Comparison of ENCODE assay signal across 32 cellular contexts in the genomic region with DNA sequence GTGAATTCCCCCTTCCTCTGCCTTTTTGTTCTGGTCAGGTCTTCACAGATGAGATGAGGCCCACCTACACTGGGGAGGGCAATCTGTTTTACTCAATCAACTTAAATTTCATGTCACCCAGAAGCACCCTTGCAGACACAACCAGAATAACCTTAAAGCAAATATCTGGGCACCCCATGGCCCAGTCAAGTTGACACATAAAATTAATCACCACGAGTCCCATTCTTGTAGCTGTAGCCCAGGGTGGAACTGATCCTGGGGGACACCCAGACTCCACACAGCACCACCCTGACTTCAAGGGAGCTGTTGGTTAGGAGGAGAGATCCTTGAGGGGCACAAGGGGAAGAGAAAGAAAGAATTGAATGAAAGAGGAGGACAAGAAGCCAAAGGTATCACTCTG. TPM values are rescaled to one million over a fixed set of nuclear protein-coding genes. Genes with fewer than 3 reads are reported as not detected.
"Had no signal": no experiment of that assay in that cellular context is flagged by ENCODE, and none has a peak within 500 bp of the region (broad histone marks: within the 10 kb centered on the region; RNA-seq: fewer than 3 reads in every experiment).

No MANE protein-coding gene starts in this region.

- H3K4me3 ChIP-seq: ascending aorta had no signal

- ATAC-seq: activated CD8-positive, alpha-beta memory T cell treated with anti-CD3 and anti-CD28 coated beads, Interleukin-2, amount 10 ng/mL, durations not matched to agents 7 days and 5 days; activated CD8-positive, alpha-beta T cell treated with anti-CD3 and anti-CD28 coated beads, Interleukin-2, amount 10 ng/mL, durations not matched to agents 7 days and 5 days; activated naive CD8-positive, alpha-beta T cell treated with anti-CD3 and anti-CD28 coated beads, Interleukin-2, amount 50 U/mL, for 24 hours; T-cell; T-helper 17 cell had no signal

- H3K4me3 Mint-ChIP-seq: activated B cell treated with CpG ODN at 0.5 μM for 24 hours; activated CD4-positive, alpha-beta memory T cell treated with anti-CD3 and anti-CD28 coated beads, Interleukin-2, amount 10 ng/mL, durations not matched to agents 7 days and 5 days; activated CD4-positive, alpha-beta T cell treated with anti-CD3 and anti-CD28 coated beads, Interleukin-2, amount 10 ng/mL, durations not matched to agents 7 days and 5 days; activated CD8-positive, alpha-beta memory T cell treated with anti-CD3 and anti-CD28 coated beads, Interleukin-2, amount 10 ng/mL, durations not matched to agents 7 days and 5 days; activated CD8-positive, alpha-beta T cell treated with anti-CD3 and anti-CD28 coated beads, Interleukin-2, amount 10 ng/mL, durations not matched to agents 7 days and 5 days; activated naive CD4-positive, alpha-beta T cell treated with anti-CD3 and anti-CD28 coated beads, Interleukin-2, amount 10 ng/mL, durations not matched to agents 7 days and 5 days; activated naive CD4-positive, alpha-beta T cell treated with anti-CD3 and anti-CD28 coated beads, Interleukin-2, amount 50 U/mL, for 24 hours; activated naive CD8-positive, alpha-beta T cell; activated naive CD8-positive, alpha-beta T cell treated with anti-CD3 and anti-CD28 coated beads, Interleukin-2, amount 10 ng/mL, durations not matched to agents 7 days and 5 days; activated naive CD8-positive, alpha-beta T cell treated with anti-CD3 and anti-CD28 coated beads, Interleukin-2, amount 50 U/mL, for 24 hours; activated T-cell treated with anti-CD3 and anti-CD28 coated beads, Interleukin-2, amount 50 U/mL, for 24 hours; T-cell; T-helper 17 cell had no signal

- H3K27me3 Mint-ChIP-seq: activated CD4-positive, alpha-beta T cell treated with anti-CD3 and anti-CD28 coated beads, Interleukin-2, amount 10 ng/mL, durations not matched to agents 7 days and 5 days; brain had no signal

- H3K27ac ChIP-seq: ascending aorta had no signal

- H3K4me1 ChIP-seq: ascending aorta had no signal

- H3K27me3 ChIP-seq: ascending aorta had no signal

- H3K36me3 Mint-ChIP-seq: activated CD8-positive, alpha-beta memory T cell treated with anti-CD3 and anti-CD28 coated beads, Interleukin-2, amount 10 ng/mL, durations not matched to agents 7 days and 5 days; activated naive CD4-positive, alpha-beta T cell treated with anti-CD3 and anti-CD28 coated beads, Interleukin-2, amount 10 ng/mL, durations not matched to agents 7 days and 5 days; activated naive CD4-positive, alpha-beta T cell treated with anti-CD3 and anti-CD28 coated beads, Interleukin-2, amount 50 U/mL, for 24 hours; activated naive CD8-positive, alpha-beta T cell; activated naive CD8-positive, alpha-beta T cell treated with anti-CD3 and anti-CD28 coated beads, Interleukin-2, amount 10 ng/mL, durations not matched to agents 7 days and 5 days; brain; T-cell had no signal

- H3K27ac Mint-ChIP-seq: activated B cell treated with CpG ODN at 0.5 μM for 24 hours; activated CD4-positive, alpha-beta memory T cell treated with anti-CD3 and anti-CD28 coated beads, Interleukin-2, amount 10 ng/mL, durations not matched to agents 7 days and 5 days; activated CD4-positive, alpha-beta T cell treated with anti-CD3 and anti-CD28 coated beads, Interleukin-2, amount 10 ng/mL, durations not matched to agents 7 days and 5 days; activated CD8-positive, alpha-beta memory T cell treated with anti-CD3 and anti-CD28 coated beads, Interleukin-2, amount 10 ng/mL, durations not matched to agents 7 days and 5 days; activated CD8-positive, alpha-beta T cell treated with anti-CD3 and anti-CD28 coated beads, Interleukin-2, amount 10 ng/mL, durations not matched to agents 7 days and 5 days; activated naive CD4-positive, alpha-beta T cell treated with anti-CD3 and anti-CD28 coated beads, Interleukin-2, amount 10 ng/mL, durations not matched to agents 7 days and 5 days; activated naive CD4-positive, alpha-beta T cell treated with anti-CD3 and anti-CD28 coated beads, Interleukin-2, amount 50 U/mL, for 24 hours; activated naive CD8-positive, alpha-beta T cell; activated naive CD8-positive, alpha-beta T cell treated with anti-CD3 and anti-CD28 coated beads, Interleukin-2, amount 10 ng/mL, durations not matched to agents 7 days and 5 days; activated naive CD8-positive, alpha-beta T cell treated with anti-CD3 and anti-CD28 coated beads, Interleukin-2, amount 50 U/mL, for 24 hours; activated T-cell treated with anti-CD3 and anti-CD28 coated beads, Interleukin-2, amount 50 U/mL, for 24 hours; activated T-helper 2 cell treated with anti-CD3 and anti-CD28 coated beads, Interferon-gamma antibody, Interleukin-2, Interleukin-4, amounts not matched to agents 10 μg/mL and 5 μg/mL and 100 μg/mL, durations not matched to agents 14 hours and 24 hours and 36 hours; T-cell; T-helper 17 cell had no signal

- H3K9me3 ChIP-seq: ascending aorta had no signal

- H3K4me1 Mint-ChIP-seq: activated B cell treated with CpG ODN at 0.5 μM for 24 hours; activated CD4-positive, alpha-beta memory T cell treated with anti-CD3 and anti-CD28 coated beads, Interleukin-2, amount 10 ng/mL, durations not matched to agents 7 days and 5 days; activated CD8-positive, alpha-beta memory T cell treated with anti-CD3 and anti-CD28 coated beads, Interleukin-2, amount 10 ng/mL, durations not matched to agents 7 days and 5 days; activated naive CD4-positive, alpha-beta T cell treated with anti-CD3 and anti-CD28 coated beads, Interleukin-2, amount 10 ng/mL, durations not matched to agents 7 days and 5 days; activated naive CD4-positive, alpha-beta T cell treated with anti-CD3 and anti-CD28 coated beads, Interleukin-2, amount 50 U/mL, for 24 hours; activated naive CD8-positive, alpha-beta T cell treated with anti-CD3 and anti-CD28 coated beads, Interleukin-2, amount 50 U/mL, for 24 hours; T-cell; T-helper 17 cell had no signal

- H3K9me3 Mint-ChIP-seq: activated B cell treated with CpG ODN at 0.5 μM for 24 hours; activated CD4-positive, alpha-beta memory T cell treated with anti-CD3 and anti-CD28 coated beads, Interleukin-2, amount 10 ng/mL, durations not matched to agents 7 days and 5 days; activated CD4-positive, alpha-beta T cell treated with anti-CD3 and anti-CD28 coated beads, Interleukin-2, amount 10 ng/mL, durations not matched to agents 7 days and 5 days; activated naive CD4-positive, alpha-beta T cell treated with anti-CD3 and anti-CD28 coated beads, Interleukin-2, amount 10 ng/mL, durations not matched to agents 7 days and 5 days; activated naive CD4-positive, alpha-beta T cell treated with anti-CD3 and anti-CD28 coated beads, Interleukin-2, amount 50 U/mL, for 24 hours; activated naive CD8-positive, alpha-beta T cell treated with anti-CD3 and anti-CD28 coated beads, Interleukin-2, amount 10 ng/mL, durations not matched to agents 7 days and 5 days; activated naive CD8-positive, alpha-beta T cell treated with anti-CD3 and anti-CD28 coated beads, Interleukin-2, amount 50 U/mL, for 24 hours; activated T-cell treated with anti-CD3 and anti-CD28 coated beads, Interleukin-2, amount 50 U/mL, for 24 hours; activated T-helper 2 cell treated with anti-CD3 and anti-CD28 coated beads, Interferon-gamma antibody, Interleukin-2, Interleukin-4, amounts not matched to agents 10 μg/mL and 5 μg/mL and 100 μg/mL, durations not matched to agents 14 hours and 24 hours and 36 hours had no signal

- DNase-seq: activated B cell treated with CpG ODN at 0.5 μM for 24 hours; activated CD4-positive, alpha-beta memory T cell treated with anti-CD3 and anti-CD28 coated beads, Interleukin-2, amount 10 ng/mL, durations not matched to agents 7 days and 5 days; activated CD4-positive, alpha-beta T cell treated with anti-CD3 and anti-CD28 coated beads for 4 hours; activated CD4-positive, alpha-beta T cell treated with anti-CD3 and anti-CD28 coated beads, Interleukin-2, amount 10 ng/mL, durations not matched to agents 7 days and 5 days; activated CD4-positive, alpha-beta T cell treated with anti-CD3 and anti-CD28 coated beads, Interleukin-2, amount 50 U/mL, for 48 hours; activated CD4-positive, CD25-positive, alpha-beta regulatory T cell treated with anti-CD3 and anti-CD28 coated beads, Interleukin-2, amount 50 U/mL, for 72 hours; activated CD8-positive, alpha-beta memory T cell treated with anti-CD3 and anti-CD28 coated beads for 24 hours; activated CD8-positive, alpha-beta memory T cell treated with anti-CD3 and anti-CD28 coated beads, Interleukin-2, amount 10 ng/mL, durations not matched to agents 7 days and 5 days; activated CD8-positive, alpha-beta memory T cell treated with anti-CD3 and anti-CD28 coated beads, Interleukin-2, amount 50 U/mL, for 48 hours; activated CD8-positive, alpha-beta T cell treated with anti-CD3 and anti-CD28 coated beads, Interleukin-2, amount 10 ng/mL, durations not matched to agents 7 days and 5 days; activated effector memory CD4-positive, alpha-beta T cell treated with Interleukin-2 at 50 U/mL for 16 hours; activated gamma-delta T cell; activated naive CD4-positive, alpha-beta T cell treated with anti-CD3 and anti-CD28 coated beads, Interleukin-2, amount 10 ng/mL, durations not matched to agents 7 days and 5 days; activated naive CD4-positive, alpha-beta T cell treated with Interleukin-2 at 50 U/mL for 16 hours; activated naive CD8-positive, alpha-beta T cell treated with anti-CD3 and anti-CD28 coated beads, Interleukin-2, amount 10 ng/mL, durations not matched to agents 7 days and 5 days; activated naive CD8-positive, alpha-beta T cell treated with anti-CD3 and anti-CD28 coated beads, Interleukin-2, amount 50 U/mL, for 24 hours; activated T-cell treated with anti-CD3 and anti-CD28 coated beads, Interleukin-2, amount 50 U/mL, for 24 hours; activated T-cell treated with anti-CD3 and anti-CD28 coated beads, Interleukin-2, amount 50 U/mL, for 48 hours; amygdala; anterior cingulate cortex; central memory CD4-positive, alpha-beta T cell; T-cell; T-helper 17 cell; T-helper 9 cell had no signal

- H3K36me3 ChIP-seq: ascending aorta had no signal

RNA-seq across cellular contexts. Expression of gene CAPN9, which starts 23.1 kb away (rescaled TPM):
- total RNA-seq: activated B cell treated with CpG ODN at 0.5 μM for 24 hours; activated CD4-positive, alpha-beta memory T cell treated with anti-CD3 and anti-CD28 coated beads, Interleukin-2, amount 10 ng/mL, durations not matched to agents 7 days and 5 days; activated CD4-positive, alpha-beta T cell treated with anti-CD3 and anti-CD28 coated beads, Interleukin-2, amount 10 ng/mL, durations not matched to agents 7 days and 5 days; activated CD8-positive, alpha-beta memory T cell treated with anti-CD3 and anti-CD28 coated beads, Interleukin-2, amount 10 ng/mL, durations not matched to agents 7 days and 5 days; activated CD8-positive, alpha-beta T cell treated with anti-CD3 and anti-CD28 coated beads, Interleukin-2, amount 10 ng/mL, durations not matched to agents 7 days and 5 days; activated naive CD8-positive, alpha-beta T cell treated with anti-CD3 and anti-CD28 coated beads, Interleukin-2, amount 10 ng/mL, durations not matched to agents 7 days and 5 days; activated T-helper 2 cell treated with anti-CD3 and anti-CD28 coated beads, Interferon-gamma antibody, Interleukin-2, Interleukin-4, amounts not matched to agents 10 μg/mL and 5 μg/mL and 100 μg/mL, durations not matched to agents 14 hours and 24 hours and 36 hours; ascending aorta; cerebellum; T-cell; T-helper 1 cell treated with Interleukin-12 subunit alpha and Interleukin-12 subunit beta and Interleukin-4 antibody, amounts not matched to agents 30 ng/mL and 1 ng/mL, for 36 hours; T-helper 17 cell; T-helper 2 cell treated with Interferon-gamma antibody and Interleukin-4, amounts not matched to agents 100 ng/mL and 5 ng/mL, for 36 hours had no signal

RNA-seq across cellular contexts. Expression of gene AGT, which starts 56.4 kb away (rescaled TPM):
- total RNA-seq: activated B cell treated with CpG ODN at 0.5 μM for 24 hours; activated CD4-positive, alpha-beta memory T cell treated with anti-CD3 and anti-CD28 coated beads, Interleukin-2, amount 10 ng/mL, durations not matched to agents 7 days and 5 days; activated CD4-positive, alpha-beta T cell treated with anti-CD3 and anti-CD28 coated beads, Interleukin-2, amount 10 ng/mL, durations not matched to agents 7 days and 5 days; activated CD8-positive, alpha-beta memory T cell treated with anti-CD3 and anti-CD28 coated beads, Interleukin-2, amount 10 ng/mL, durations not matched to agents 7 days and 5 days; activated CD8-positive, alpha-beta T cell treated with anti-CD3 and anti-CD28 coated beads, Interleukin-2, amount 10 ng/mL, durations not matched to agents 7 days and 5 days; activated naive CD8-positive, alpha-beta T cell treated with anti-CD3 and anti-CD28 coated beads, Interleukin-2, amount 10 ng/mL, durations not matched to agents 7 days and 5 days; activated T-helper 2 cell treated with anti-CD3 and anti-CD28 coated beads, Interferon-gamma antibody, Interleukin-2, Interleukin-4, amounts not matched to agents 10 μg/mL and 5 μg/mL and 100 μg/mL, durations not matched to agents 14 hours and 24 hours and 36 hours; T-helper 1 cell treated with Interleukin-12 subunit alpha and Interleukin-12 subunit beta and Interleukin-4 antibody, amounts not matched to agents 30 ng/mL and 1 ng/mL, for 36 hours; T-helper 17 cell; T-helper 2 cell treated with Interferon-gamma antibody and Interleukin-4, amounts not matched to agents 100 ng/mL and 5 ng/mL, for 36 hours had no signal
